In the genomic region with DNA sequence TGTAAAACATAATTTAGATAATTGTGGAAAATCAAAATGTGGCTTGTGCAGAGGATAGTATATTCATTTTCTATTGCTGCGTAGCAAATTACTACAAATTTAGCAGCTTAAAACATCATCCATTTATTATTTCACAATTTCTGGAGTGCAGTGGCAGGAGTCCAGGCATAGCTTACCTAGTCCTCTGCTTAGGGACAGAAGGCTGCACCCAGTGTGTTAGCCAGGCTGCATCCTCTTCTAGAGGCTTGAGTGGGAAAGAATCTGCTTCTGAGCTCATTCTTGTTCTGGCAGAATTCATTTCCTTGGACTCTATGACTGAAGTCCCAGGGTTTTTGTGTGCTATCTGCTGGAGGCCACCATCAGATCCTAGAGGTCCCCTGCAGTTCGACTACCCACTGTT, we compare ENCODE assay signal across 23 cellular contexts. TPM values are rescaled to one million over a fixed set of nuclear protein-coding genes. Genes with fewer than 3 reads are reported as not detected.
DNase-seq lines count a peak whose midpoint lies in the region; TF ChIP-seq lines count a peak whose summit lies in the region.
"Had no signal": no experiment of that assay in that cellular context is flagged by ENCODE, and none has a peak within 500 bp of the region (broad histone marks: within the 10 kb centered on the region; RNA-seq: fewer than 3 reads in every experiment).

No MANE protein-coding gene starts in this region.

- H3K4me3 ChIP-seq in A673 (ENCODE audit: low read depth, low read length, poor library complexity, severe bottlenecking) (no peak overlapping the region), esophagus muscularis mucosa (no peak overlapping the region), neural cell (ENCODE audit: low read length) (no peak overlapping the region)
- H3K4me3 ChIP-seq: A549, Peyer's patch had no signal

- WGBS in esophagus muscularis mucosa = 77% methylated on average over 2 of the region's 2 CpGs

- TF ChIP-seq CTCF in A673 (conservative IDR thresholded peaks at IDR 0.05; ENCODE audit: low read depth, low read length) (no peak), esophagus muscularis mucosa (IDR thresholded peaks at IDR 0.05) (no peak), neural cell (IDR thresholded peaks at IDR 0.05; ENCODE audit: poor library complexity, severe bottlenecking) (no peak)

- H3K27me3 ChIP-seq in A673 (replicated peaks; ENCODE audit: insufficient read depth, low read depth, low read length, poor library complexity) (peaks cover 42% of the 10 kb centered on the region), esophagus muscularis mucosa (no peaks in the 10 kb centered on the region), neural cell (ENCODE audit: insufficient read depth, low read depth, low read length) (no peaks in the 10 kb centered on the region)
- H3K27me3 ChIP-seq: BE2C, Peyer's patch had no signal

- intact Hi-C loops in A673 (cut with micrococcal nuclease; ENCODE audit: unreplicated experiment) (loop anchor here (10.0 kb wide), 2 partner anchors 125 to 205 kb away; no protein-coding TSS in a partner anchor), esophagus muscularis mucosa (cut with DNase I) (loop anchor here (5.0 to 10.0 kb wide), 2 partner anchors 115 to 223 kb away; no protein-coding TSS in a partner anchor)

- no peak overlapping the region for H2AFZ ChIP-seq in neural cell (ENCODE audit: low read depth, low read length)

- TF ChIP-seq EP300 in esophagus muscularis mucosa (IDR thresholded peaks at IDR 0.05) = no peak
- TF ChIP-seq EP300 in neural cell (conservative IDR thresholded peaks at IDR 0.05; ENCODE audit: poor library complexity, severe bottlenecking) = peak; percentile 42

- H3K9me2 ChIP-seq in neural cell (ENCODE audit: insufficient read depth, low read length) = no peaks in the 10 kb centered on the region

- H3K36me3 ChIP-seq in A673 (ENCODE audit: insufficient read depth, low read length, poor library complexity, severe bottlenecking) = no peaks in the 10 kb centered on the region
- H3K36me3 ChIP-seq in esophagus muscularis mucosa = no peaks in the 10 kb centered on the region
- H3K36me3 ChIP-seq in neural cell (ENCODE audit: insufficient read depth, low read length) = no peaks in the 10 kb centered on the region
- H3K36me3 ChIP-seq: BE2C, Peyer's patch had no signal

- peak; percentile 10 for DNase-seq in A673 (ENCODE audit: low spot score)
- DNase-seq in G401 (ENCODE audit: low spot score) = peak; percentile 28
- DNase-seq in esophagus muscularis mucosa (ENCODE audit: extremely low spot score) = peak; percentile 24
- DNase-seq in ACHN = no peak
- no peak for DNase-seq in AG08396 (ENCODE audit: low spot score)
- no peak for DNase-seq in Kasumi-1 (lab: John Stamatoyannopoulos, UW)
- DNase-seq: BE2C; Calu3; CD8-positive, alpha-beta memory T cell; DMS79 treated with DMSO at 0.1 percent for 48 hours; NCI-H1092; NCI-H1436 treated with DMSO at 0.1 percent for 48 hours; NCI-H2029; NCI-H2227 treated with DMSO at 0.1 percent for 48 hours; NCI-H526; OCI-M1; Peyer's patch; SHP77 treated with DMSO at 0.1 percent for 48 hours had no signal

- in situ Hi-C loops in G401 (cut with HindIII; ENCODE audit: low sequenced_read_pairs) (no loop called here), ACHN (cut with HindIII; ENCODE audit: low pct_ligation_motif_present, low pct_unique_long_range_greater_than_20kb, low sequenced_read_pairs) (no loop called here)

- TF ChIP-seq POLR2A in esophagus muscularis mucosa (IDR thresholded peaks at IDR 0.05; ENCODE audit: low read depth) = no peak

- no TSS peak for BruUV-seq in A673 (replicated peaks; lab: Mats Ljungman, UMichigan)

- H3K9me3 ChIP-seq in A673 (ENCODE audit: low read depth, low read length, poor library complexity, severe bottlenecking) (no peaks in the 10 kb centered on the region), esophagus muscularis mucosa (no peaks in the 10 kb centered on the region), neural cell (ENCODE audit: low read length) (no peaks in the 10 kb centered on the region)
- H3K9me3 ChIP-seq: A549, BE2C, Peyer's patch had no signal

- CTCF ChIA-PET in A673 (lab: Charles Lee) = no interaction called here

- H3K4me1 ChIP-seq in A673 (ENCODE audit: insufficient read depth, low read length, poor library complexity, severe bottlenecking) (no peaks in the 10 kb centered on the region), esophagus muscularis mucosa (no peaks in the 10 kb centered on the region)
- H3K4me1 ChIP-seq: A549, BE2C, Peyer's patch had no signal

- no peak overlapping the region for H3K9ac ChIP-seq in neural cell (ENCODE audit: low read length)

- H4K20me1 ChIP-seq in neural cell (ENCODE audit: insufficient read depth) = no peaks in the 10 kb centered on the region

- no peaks in the 10 kb centered on the region for H3F3A ChIP-seq in neural cell (ENCODE audit: insufficient read depth, low read length, poor library complexity, severe bottlenecking)

- TF ChIP-seq RAD21 in neural cell (conservative IDR thresholded peaks at IDR 0.05) = no peak

- H3K27ac ChIP-seq in A673 (ENCODE audit: low read depth, low read length, poor library complexity, severe bottlenecking) (no peak overlapping the region), esophagus muscularis mucosa (replicated peaks in 1 of 4) (no peak overlapping the region), neural cell (ENCODE audit: low read length) (peak overlapping the region; percentile 56)
- H3K27ac ChIP-seq: A549, HL-60, Peyer's patch had no signal

- H3K79me2 ChIP-seq in neural cell (replicated peaks; ENCODE audit: insufficient read depth, low read length) = no peaks in the 10 kb centered on the region

- POLR2A ChIA-PET in A673 (lab: Charles Lee; ENCODE audit: low non-redundant PET) = no interaction called here

- no peak overlapping the region for H3K4me2 ChIP-seq in neural cell (ENCODE audit: low read length)
- H3K4me2 ChIP-seq: A549 had no signal

TF ChIP-seq in neural cell, 6 proteins besides CTCF, POLR2A, EP300 and RAD21:
- TF ChIP-seq MXI1 (conservative IDR thresholded peaks at IDR 0.05; ENCODE audit: poor library complexity, severe bottlenecking) = no peak
- TF ChIP-seq POLR2AphosphoS5 (IDR thresholded peaks at IDR 0.05) = peak; percentile 57

RNA-seq across cellular contexts. Expression of gene MRO, which starts 39.7 kb away (rescaled TPM):
- total RNA-seq in A673 (2021) (0.28 and 0.32 TPM in 2 replicates), esophagus muscularis mucosa (1 to 10 TPM in 1 of 4 donors, under 1 TPM in 3; 0.52 to 1.4 (median 0.83) TPM)
- 0.03 TPM in 1 of 2 replicates, not detected in the other for total RNA-seq in G401 (2014; rRNA removed; shearing (Covaris generic))
- not detected in 2 replicates for polyA plus RNA-seq in neural cell
- polyA minus RNA-seq in neural cell = not detected in 2 replicates
- total RNA-seq: Calu3; T-helper 1 cell treated with Interleukin-12 subunit alpha and Interleukin-12 subunit beta and Interleukin-4 antibody, amounts not matched to agents 30 ng/mL and 1 ng/mL, for 36 hours had no signal
- polyA plus RNA-seq: CD14-positive monocyte; CD8-positive, alpha-beta memory T cell had no signal

Comparison
In these comparisons a context has a peak if more than half of its experiments do, and no peak if none do; other contexts are left out.
1. DNase-seq: peak in A673 (single experiment), G401 (single experiment) and esophagus muscularis mucosa (single experiment); none in ACHN (single experiment), AG08396 (single experiment) and Kasumi-1 (0 of 2).